ENCODE assay signal across 1 cellular context in the genomic region with DNA sequence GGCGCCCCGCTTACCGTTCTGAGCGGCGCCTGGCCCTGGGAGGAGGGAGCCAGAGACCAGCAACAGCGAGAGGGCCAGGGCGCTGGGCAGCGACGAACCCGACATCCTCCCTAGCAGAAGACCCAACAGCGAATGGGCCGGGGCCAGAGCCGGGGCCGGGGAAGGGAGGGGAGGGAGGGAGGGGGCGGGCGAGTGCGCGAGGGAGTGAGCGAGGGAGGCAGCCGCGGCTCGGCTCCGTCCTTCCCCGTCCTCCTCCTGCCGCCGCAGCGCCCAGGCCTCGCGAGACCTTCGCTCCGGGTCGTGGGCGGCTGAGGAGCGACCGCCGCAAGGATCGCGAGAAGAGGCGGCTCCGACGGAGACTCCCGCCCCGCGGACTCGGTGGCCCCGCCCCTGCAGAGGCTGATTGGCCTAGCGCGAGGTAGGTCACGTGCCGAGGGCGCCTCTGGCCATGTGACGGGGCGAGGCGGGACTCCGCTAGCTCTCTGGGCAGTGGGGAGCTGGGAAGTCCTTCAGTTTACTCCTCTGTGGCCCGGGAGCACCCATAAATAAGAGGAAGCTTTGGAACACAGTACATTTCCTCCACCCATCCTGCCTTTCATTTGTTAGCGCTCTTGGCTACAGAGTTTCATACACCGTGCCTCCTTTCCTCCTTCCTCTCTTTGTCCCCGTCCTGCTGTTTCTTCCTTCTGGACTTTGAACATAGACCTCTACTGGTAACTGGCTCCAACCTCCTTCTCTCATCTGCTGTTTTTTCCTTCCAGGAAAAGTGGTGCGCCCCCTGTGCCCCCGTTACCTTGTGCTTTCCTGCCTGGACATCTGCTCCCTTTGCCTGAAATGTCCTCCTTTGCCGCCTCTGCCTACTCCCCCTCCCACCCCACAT.
TF ChIP-seq lines count a peak whose summit lies in the region.

A gene (minus strand): TSS at position 279 of the 880 bp plus-strand sequence. CDS start 174 bp downstream, at position 105.

TF ChIP-seq in HepG2, 621 proteins besides CTCF, POLR2A, EP300 and RAD21 (continued from another document and continues in another):
- TF ChIP-seq, protein P1, sequence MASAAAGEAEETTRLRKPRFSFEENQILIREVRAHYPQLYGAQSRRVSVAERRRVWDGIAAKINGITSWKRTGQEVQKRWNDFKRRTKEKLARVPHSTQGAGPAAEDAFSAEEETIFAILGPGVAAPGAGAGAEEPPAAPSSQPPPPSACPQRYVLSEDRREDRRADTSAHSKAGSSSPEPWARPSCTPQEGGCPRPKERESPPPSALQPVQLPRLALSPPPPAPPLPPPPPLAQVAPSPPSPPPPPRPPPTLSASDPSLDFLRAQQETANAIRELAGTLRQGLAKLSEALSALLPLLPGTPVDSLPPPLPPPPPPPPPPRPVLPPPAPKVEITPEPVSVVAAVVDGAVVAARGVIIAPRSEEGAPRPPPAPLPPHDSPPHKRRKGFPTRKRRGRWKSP (CRISPR knock-in tag; IDR thresholded peaks at IDR 0.05): peak; percentile 49
- TF ChIP-seq, protein P2, sequence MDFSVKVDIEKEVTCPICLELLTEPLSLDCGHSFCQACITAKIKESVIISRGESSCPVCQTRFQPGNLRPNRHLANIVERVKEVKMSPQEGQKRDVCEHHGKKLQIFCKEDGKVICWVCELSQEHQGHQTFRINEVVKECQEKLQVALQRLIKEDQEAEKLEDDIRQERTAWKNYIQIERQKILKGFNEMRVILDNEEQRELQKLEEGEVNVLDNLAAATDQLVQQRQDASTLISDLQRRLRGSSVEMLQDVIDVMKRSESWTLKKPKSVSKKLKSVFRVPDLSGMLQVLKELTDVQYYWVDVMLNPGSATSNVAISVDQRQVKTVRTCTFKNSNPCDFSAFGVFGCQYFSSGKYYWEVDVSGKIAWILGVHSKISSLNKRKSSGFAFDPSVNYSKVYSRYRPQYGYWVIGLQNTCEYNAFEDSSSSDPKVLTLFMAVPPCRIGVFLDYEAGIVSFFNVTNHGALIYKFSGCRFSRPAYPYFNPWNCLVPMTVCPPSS (IDR thresholded peaks at IDR 0.05): no peak
- TF ChIP-seq MYNN (CRISPR knock-in tag; IDR thresholded peaks at IDR 0.05; ENCODE audit: low read depth) (no peak), PHF5A (CRISPR knock-in tag; IDR thresholded peaks at IDR 0.05; ENCODE audit: low read depth, unreplicated experiment) (no peak), IRF2 (CRISPR knock-in tag; IDR thresholded peaks at IDR 0.05) (peak; percentile 76; the same call in 1 of the 2 replicates), PCBP2 (optimal IDR thresholded peaks at IDR 0.05; ENCODE audit: low read depth, low read length, poor library complexity, severe bottlenecking) (no peak), KAT8 (CRISPR knock-in tag; IDR thresholded peaks at IDR 0.05) (peak; percentile 88), MEF2D (CRISPR knock-in tag; IDR thresholded peaks at IDR 0.05) (no peak; the same call in 1 of the 2 replicates), MED13 (CRISPR knock-in tag; IDR thresholded peaks at IDR 0.05) (no peak), HNRNPUL1 (IDR thresholded peaks at IDR 0.05; ENCODE audit: low read depth, low read length) (no peak), HNF4A (CRISPR knock-in tag; IDR thresholded peaks at IDR 0.05) (peak; percentile 70), FOXA3 (CRISPR knock-in tag; IDR thresholded peaks at IDR 0.05) (peak; percentile 31), BHLHE40 (IDR thresholded peaks at IDR 0.05; ENCODE audit: low read length) (peak; percentile 98), STAG1 (CRISPR knock-in tag; IDR thresholded peaks at IDR 0.05) (no peak), RAD51 (IDR thresholded peaks at IDR 0.05; ENCODE audit: borderline replicate concordance) (peak; percentile 98), ZSCAN9 (CRISPR knock-in tag; IDR thresholded peaks at IDR 0.05; ENCODE audit: borderline replicate concordance) (peak; percentile 50; the same call in 1 of the 2 replicates), TEAD3 (CRISPR knock-in tag; optimal IDR thresholded peaks at IDR 0.05; ENCODE audit: borderline replicate concordance) (peak; percentile 60), HMG20A (CRISPR knock-in tag; IDR thresholded peaks at IDR 0.05; ENCODE audit: borderline replicate concordance) (no peak), SOX6 (IDR thresholded peaks at IDR 0.05) (no peak), SOX6 (CRISPR knock-in tag; IDR thresholded peaks at IDR 0.05) (peak; percentile 68), RFXAP (CRISPR knock-in tag; IDR thresholded peaks at IDR 0.05; ENCODE audit: borderline replicate concordance) (peak; percentile 87; the same call in 1 of the 2 replicates), ZNF451 (CRISPR knock-in tag; IDR thresholded peaks at IDR 0.05) (0 out of 2 replicates have a peak, but pooled peaks have one; percentile 24), ARID2 (CRISPR knock-in tag; IDR thresholded peaks at IDR 0.05; ENCODE audit: borderline replicate concordance) (no peak), ZNF629 (CRISPR knock-in tag; conservative IDR thresholded peaks at IDR 0.05) (no peak; the same call in 1 of the 2 replicates), FIP1L1 (IDR thresholded peaks at IDR 0.05; ENCODE audit: borderline replicate concordance, insufficient read depth, low read depth, low read length) (no peak), AHR (CRISPR knock-in tag; IDR thresholded peaks at IDR 0.05) (0 out of 2 replicates have a peak, but pooled peaks have one; percentile 19), ESRRA (CRISPR knock-in tag; IDR thresholded peaks at IDR 0.05; ENCODE audit: low read depth) (0 out of 2 replicates have a peak, but pooled peaks have one; percentile 47), GATAD2A (CRISPR knock-in tag; IDR thresholded peaks at IDR 0.05) (no peak; the same call in 1 of the 2 replicates), ZBTB38 (CRISPR knock-in tag; IDR thresholded peaks at IDR 0.05) (peak; percentile 78), BRD4 (CRISPR knock-in tag; IDR thresholded peaks at IDR 0.05) (no peak; the same call in none of the 2 replicates), MED1 (CRISPR knock-in tag; IDR thresholded peaks at IDR 0.05) (peak; percentile 66), SP4 (CRISPR knock-in tag; IDR thresholded peaks at IDR 0.05) (peak; percentile 83), TCF7L2 (IDR thresholded peaks at IDR 0.05; ENCODE audit: low read depth, low read length) (no peak), ZNF558 (CRISPR knock-in tag; IDR thresholded peaks at IDR 0.05; ENCODE audit: borderline replicate concordance) (no peak; the same call in 1 of the 2 replicates), SRSF9 (IDR thresholded peaks at IDR 0.05; ENCODE audit: borderline replicate concordance, insufficient read depth, low read depth, low read length, poor library complexity, severe bottlenecking) (no peak), ZNF749 (CRISPR knock-in tag; IDR thresholded peaks at IDR 0.05; ENCODE audit: borderline replicate concordance) (no peak), ZNF543 (CRISPR knock-in tag; IDR thresholded peaks at IDR 0.05) (peak; percentile 73; the same call in 1 of the 2 replicates), ZNF510 (CRISPR knock-in tag; IDR thresholded peaks at IDR 0.05; ENCODE audit: low read depth) (peak; percentile 82; the same call in 1 of the 2 replicates), FOSL2 (CRISPR knock-in tag; IDR thresholded peaks at IDR 0.05) (peak; percentile 31; the same call in 1 of the 2 replicates), KDM3A (CRISPR knock-in tag; IDR thresholded peaks at IDR 0.05; ENCODE audit: low read depth) (peak; percentile 33; the same call in 1 of the 2 replicates), ZFAT (CRISPR knock-in tag; conservative IDR thresholded peaks at IDR 0.05) (no peak), REL (CRISPR knock-in tag; conservative IDR thresholded peaks at IDR 0.05) (no peak)
- TF ChIP-seq, protein P3, sequence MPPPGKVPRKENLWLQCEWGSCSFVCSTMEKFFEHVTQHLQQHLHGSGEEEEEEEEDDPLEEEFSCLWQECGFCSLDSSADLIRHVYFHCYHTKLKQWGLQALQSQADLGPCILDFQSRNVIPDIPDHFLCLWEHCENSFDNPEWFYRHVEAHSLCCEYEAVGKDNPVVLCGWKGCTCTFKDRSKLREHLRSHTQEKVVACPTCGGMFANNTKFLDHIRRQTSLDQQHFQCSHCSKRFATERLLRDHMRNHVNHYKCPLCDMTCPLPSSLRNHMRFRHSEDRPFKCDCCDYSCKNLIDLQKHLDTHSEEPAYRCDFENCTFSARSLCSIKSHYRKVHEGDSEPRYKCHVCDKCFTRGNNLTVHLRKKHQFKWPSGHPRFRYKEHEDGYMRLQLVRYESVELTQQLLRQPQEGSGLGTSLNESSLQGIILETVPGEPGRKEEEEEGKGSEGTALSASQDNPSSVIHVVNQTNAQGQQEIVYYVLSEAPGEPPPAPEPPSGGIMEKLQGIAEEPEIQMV (CRISPR knock-in tag; IDR thresholded peaks at IDR 0.05; ENCODE audit: low read depth): peak; percentile 72; the same call in 1 of the 2 replicates
- TF ChIP-seq, protein P4, sequence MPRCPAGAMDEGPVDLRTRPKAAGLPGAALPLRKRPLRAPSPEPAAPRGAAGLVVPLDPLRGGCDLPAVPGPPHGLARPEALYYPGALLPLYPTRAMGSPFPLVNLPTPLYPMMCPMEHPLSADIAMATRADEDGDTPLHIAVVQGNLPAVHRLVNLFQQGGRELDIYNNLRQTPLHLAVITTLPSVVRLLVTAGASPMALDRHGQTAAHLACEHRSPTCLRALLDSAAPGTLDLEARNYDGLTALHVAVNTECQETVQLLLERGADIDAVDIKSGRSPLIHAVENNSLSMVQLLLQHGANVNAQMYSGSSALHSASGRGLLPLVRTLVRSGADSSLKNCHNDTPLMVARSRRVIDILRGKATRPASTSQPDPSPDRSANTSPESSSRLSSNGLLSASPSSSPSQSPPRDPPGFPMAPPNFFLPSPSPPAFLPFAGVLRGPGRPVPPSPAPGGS (CRISPR knock-in tag; IDR thresholded peaks at IDR 0.05): no peak; the same call in 1 of the 2 replicates
- TF ChIP-seq, protein P5, sequence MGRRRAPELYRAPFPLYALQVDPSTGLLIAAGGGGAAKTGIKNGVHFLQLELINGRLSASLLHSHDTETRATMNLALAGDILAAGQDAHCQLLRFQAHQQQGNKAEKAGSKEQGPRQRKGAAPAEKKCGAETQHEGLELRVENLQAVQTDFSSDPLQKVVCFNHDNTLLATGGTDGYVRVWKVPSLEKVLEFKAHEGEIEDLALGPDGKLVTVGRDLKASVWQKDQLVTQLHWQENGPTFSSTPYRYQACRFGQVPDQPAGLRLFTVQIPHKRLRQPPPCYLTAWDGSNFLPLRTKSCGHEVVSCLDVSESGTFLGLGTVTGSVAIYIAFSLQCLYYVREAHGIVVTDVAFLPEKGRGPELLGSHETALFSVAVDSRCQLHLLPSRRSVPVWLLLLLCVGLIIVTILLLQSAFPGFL (CRISPR knock-in tag; IDR thresholded peaks at IDR 0.05): no peak
- TF ChIP-seq, protein P6, sequence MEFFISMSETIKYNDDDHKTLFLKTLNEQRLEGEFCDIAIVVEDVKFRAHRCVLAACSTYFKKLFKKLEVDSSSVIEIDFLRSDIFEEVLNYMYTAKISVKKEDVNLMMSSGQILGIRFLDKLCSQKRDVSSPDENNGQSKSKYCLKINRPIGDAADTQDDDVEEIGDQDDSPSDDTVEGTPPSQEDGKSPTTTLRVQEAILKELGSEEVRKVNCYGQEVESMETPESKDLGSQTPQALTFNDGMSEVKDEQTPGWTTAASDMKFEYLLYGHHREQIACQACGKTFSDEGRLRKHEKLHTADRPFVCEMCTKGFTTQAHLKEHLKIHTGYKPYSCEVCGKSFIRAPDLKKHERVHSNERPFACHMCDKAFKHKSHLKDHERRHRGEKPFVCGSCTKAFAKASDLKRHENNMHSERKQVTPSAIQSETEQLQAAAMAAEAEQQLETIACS (CRISPR knock-in tag; IDR thresholded peaks at IDR 0.05): no peak
- TF ChIP-seq, protein P7, sequence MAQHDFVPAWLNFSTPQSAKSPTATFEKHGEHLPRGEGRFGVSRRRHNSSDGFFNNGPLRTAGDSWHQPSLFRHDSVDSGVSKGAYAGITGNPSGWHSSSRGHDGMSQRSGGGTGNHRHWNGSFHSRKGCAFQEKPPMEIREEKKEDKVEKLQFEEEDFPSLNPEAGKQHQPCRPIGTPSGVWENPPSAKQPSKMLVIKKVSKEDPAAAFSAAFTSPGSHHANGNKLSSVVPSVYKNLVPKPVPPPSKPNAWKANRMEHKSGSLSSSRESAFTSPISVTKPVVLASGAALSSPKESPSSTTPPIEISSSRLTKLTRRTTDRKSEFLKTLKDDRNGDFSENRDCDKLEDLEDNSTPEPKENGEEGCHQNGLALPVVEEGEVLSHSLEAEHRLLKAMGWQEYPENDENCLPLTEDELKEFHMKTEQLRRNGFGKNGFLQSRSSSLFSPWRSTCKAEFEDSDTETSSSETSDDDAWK (CRISPR knock-in tag; IDR thresholded peaks at IDR 0.05): no peak
- TF ChIP-seq, protein P8, sequence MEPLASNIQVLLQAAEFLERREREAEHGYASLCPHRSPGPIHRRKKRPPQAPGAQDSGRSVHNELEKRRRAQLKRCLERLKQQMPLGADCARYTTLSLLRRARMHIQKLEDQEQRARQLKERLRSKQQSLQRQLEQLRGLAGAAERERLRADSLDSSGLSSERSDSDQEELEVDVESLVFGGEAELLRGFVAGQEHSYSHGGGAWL (CRISPR knock-in tag; IDR thresholded peaks at IDR 0.05): peak; percentile 80
- TF ChIP-seq, protein P9, sequence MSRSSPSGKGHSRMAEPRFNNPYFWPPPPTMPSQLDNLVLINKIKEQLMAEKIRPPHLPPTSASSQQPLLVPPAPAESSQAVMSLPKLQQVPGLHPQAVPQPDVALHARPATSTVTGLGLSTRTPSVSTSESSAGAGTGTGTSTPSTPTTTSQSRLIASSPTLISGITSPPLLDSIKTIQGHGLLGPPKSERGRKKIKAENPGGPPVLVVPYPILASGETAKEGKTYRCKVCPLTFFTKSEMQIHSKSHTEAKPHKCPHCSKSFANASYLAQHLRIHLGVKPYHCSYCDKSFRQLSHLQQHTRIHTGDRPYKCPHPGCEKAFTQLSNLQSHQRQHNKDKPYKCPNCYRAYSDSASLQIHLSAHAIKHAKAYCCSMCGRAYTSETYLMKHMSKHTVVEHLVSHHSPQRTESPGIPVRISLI (CRISPR knock-in tag; IDR thresholded peaks at IDR 0.05; ENCODE audit: borderline replicate concordance): no peak
- TF ChIP-seq, protein P10, sequence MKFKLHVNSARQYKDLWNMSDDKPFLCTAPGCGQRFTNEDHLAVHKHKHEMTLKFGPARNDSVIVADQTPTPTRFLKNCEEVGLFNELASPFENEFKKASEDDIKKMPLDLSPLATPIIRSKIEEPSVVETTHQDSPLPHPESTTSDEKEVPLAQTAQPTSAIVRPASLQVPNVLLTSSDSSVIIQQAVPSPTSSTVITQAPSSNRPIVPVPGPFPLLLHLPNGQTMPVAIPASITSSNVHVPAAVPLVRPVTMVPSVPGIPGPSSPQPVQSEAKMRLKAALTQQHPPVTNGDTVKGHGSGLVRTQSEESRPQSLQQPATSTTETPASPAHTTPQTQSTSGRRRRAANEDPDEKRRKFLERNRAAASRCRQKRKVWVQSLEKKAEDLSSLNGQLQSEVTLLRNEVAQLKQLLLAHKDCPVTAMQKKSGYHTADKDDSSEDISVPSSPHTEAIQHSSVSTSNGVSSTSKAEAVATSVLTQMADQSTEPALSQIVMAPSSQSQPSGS (CRISPR knock-in tag; IDR thresholded peaks at IDR 0.05): no peak
- TF ChIP-seq, protein P11, sequence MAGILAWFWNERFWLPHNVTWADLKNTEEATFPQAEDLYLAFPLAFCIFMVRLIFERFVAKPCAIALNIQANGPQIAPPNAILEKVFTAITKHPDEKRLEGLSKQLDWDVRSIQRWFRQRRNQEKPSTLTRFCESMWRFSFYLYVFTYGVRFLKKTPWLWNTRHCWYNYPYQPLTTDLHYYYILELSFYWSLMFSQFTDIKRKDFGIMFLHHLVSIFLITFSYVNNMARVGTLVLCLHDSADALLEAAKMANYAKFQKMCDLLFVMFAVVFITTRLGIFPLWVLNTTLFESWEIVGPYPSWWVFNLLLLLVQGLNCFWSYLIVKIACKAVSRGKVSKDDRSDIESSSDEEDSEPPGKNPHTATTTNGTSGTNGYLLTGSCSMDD (CRISPR knock-in tag; IDR thresholded peaks at IDR 0.05): no peak
